ENCODE assay signal across 30 cellular contexts in the genomic region with DNA sequence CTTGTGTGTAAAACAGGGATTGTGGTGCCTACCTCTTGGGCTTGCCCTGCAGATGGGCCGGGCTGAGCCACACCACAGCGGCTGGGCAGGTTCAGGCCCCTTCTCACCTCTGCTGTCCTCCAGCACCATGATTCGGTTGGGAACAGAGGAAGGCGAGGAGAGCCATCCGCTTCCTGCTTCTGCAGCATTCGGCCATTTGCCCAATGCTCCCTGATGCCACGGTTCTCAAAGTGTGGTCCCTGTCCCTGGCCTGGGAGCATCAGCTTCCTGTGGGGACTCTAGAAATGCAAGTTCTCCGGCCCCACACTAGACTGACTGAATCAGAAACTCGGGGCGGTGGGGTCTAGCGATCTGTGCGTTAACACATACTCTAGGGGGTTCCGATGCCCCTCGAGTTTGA.
"Had no signal": no experiment of that assay in that cellular context is flagged by ENCODE, and none has a peak within 500 bp of the region (broad histone marks: within the 10 kb centered on the region; RNA-seq: fewer than 3 reads in every experiment).

No MANE protein-coding gene starts in this region.

- DNase-seq: naive B cell; nephron progenitor cell; occipital lobe; ovary; retina; right lobe of liver; sigmoid colon; stimulated activated CD4-positive, alpha-beta T cell treated with anti-CD3 and anti-CD28 coated beads, Interleukin-12 subunit alpha, Interleukin-12 subunit beta, amount 100 ng/mL, for 4 hours; stimulated activated CD4-positive, alpha-beta T cell treated with anti-CD3 and anti-CD28 coated beads, Interleukin-1b, Interleukin-23, amount 100 ng/mL, for 48 hours; stimulated activated CD4-positive, alpha-beta T cell treated with anti-CD3 and anti-CD28 coated beads, Interleukin-4, amount 100 ng/mL, for 1 hour; stimulated activated CD4-positive, alpha-beta T cell treated with anti-CD3 and anti-CD28 coated beads, Interleukin-4, amount 100 ng/mL, for 4 hours; stimulated activated CD8-positive, alpha-beta memory T cell treated with anti-CD3 and anti-CD28 coated beads, Interleukin-4, amount 100 ng/mL, for 48 hours; stimulated activated naive CD4-positive, alpha-beta T cell; stimulated activated naive CD8-positive, alpha-beta T cell treated with anti-CD3 and anti-CD28 coated beads, Interleukin-15, amount 100 ng/mL, for 72 hours; stimulated activated naive CD8-positive, alpha-beta T cell treated with anti-CD3 and anti-CD28 coated beads, Interleukin-15, Interleukin-2, amounts not matched to agents 100 U/mL and 50 U/mL, for 24 hours; substantia nigra; testis; tibial artery; transverse colon; upper lobe of right lung; uterus had no signal

- H3K9me3 Mint-ChIP-seq: nephron progenitor cell, type B pancreatic cell had no signal

- ATAC-seq: naive thymus-derived CD8-positive, alpha-beta T cell; natural killer cell treated with Interleukin-12 subunit alpha and Interleukin-12 subunit beta and Interleukin-15 and Interleukin-18, amount 100 ng/mL, for 72 hours; stimulated activated memory B cell treated with anti-CD40 and anti-IgM and Interleukin-4, amounts not matched to agents 10 μg/mL and 1 μg/mL and 100 μg/mL, for 72 hours; stimulated activated naive CD8-positive, alpha-beta T cell treated with anti-CD3 and anti-CD28 coated beads, Interleukin-15, amount 100 ng/mL, for 72 hours; stimulated activated naive CD8-positive, alpha-beta T cell treated with anti-CD3 and anti-CD28 coated beads, Interleukin-15, Interleukin-2, amounts not matched to agents 100 U/mL and 50 U/mL, for 24 hours had no signal

- H3K27me3 ChIP-seq: ovary, right atrium auricular region, right lobe of liver, sigmoid colon, suprapubic skin, testis, tibial artery, transverse colon, upper lobe of right lung, uterus had no signal

- H3K4me3 ChIP-seq: ovary, prostate gland, right atrium auricular region, right lobe of liver, sigmoid colon, suprapubic skin, testis, tibial artery, transverse colon, upper lobe of right lung, uterus had no signal

- H3K9me3 ChIP-seq: ovary, prostate gland, right atrium auricular region, right lobe of liver, sigmoid colon, suprapubic skin, testis, tibial artery, transverse colon, upper lobe of right lung, uterus had no signal

- H3K9ac ChIP-seq: parathyroid adenoma had no signal

- H3K27ac Mint-ChIP-seq: naive B cell; naive thymus-derived CD8-positive, alpha-beta T cell; natural killer cell treated with Interleukin-12 subunit alpha and Interleukin-12 subunit beta and Interleukin-15 and Interleukin-18, amount 100 ng/mL, for 72 hours; stimulated activated memory B cell treated with anti-CD40 and anti-IgM and Interleukin-4, amounts not matched to agents 10 μg/mL and 1 μg/mL and 100 μg/mL, for 72 hours; type B pancreatic cell had no signal

- H3K4me3 Mint-ChIP-seq: naive B cell; naive thymus-derived CD8-positive, alpha-beta T cell; natural killer cell treated with Interleukin-12 subunit alpha and Interleukin-12 subunit beta and Interleukin-15 and Interleukin-18, amount 100 ng/mL, for 72 hours; nephron progenitor cell; neural crest cell; stimulated activated memory B cell treated with anti-CD40 and anti-IgM and Interleukin-4, amounts not matched to agents 10 μg/mL and 1 μg/mL and 100 μg/mL, for 72 hours; stimulated activated naive CD8-positive, alpha-beta T cell treated with anti-CD3 and anti-CD28 coated beads, Interleukin-15, amount 100 ng/mL, for 72 hours; type B pancreatic cell had no signal

- H3K4me1 ChIP-seq: parathyroid adenoma, prostate gland, right atrium auricular region, right lobe of liver, sigmoid colon, suprapubic skin, testis, tibial artery, transverse colon, upper lobe of right lung had no signal

- H3K36me3 ChIP-seq: ovary, prostate gland, right atrium auricular region, right lobe of liver, sigmoid colon, suprapubic skin, tibial artery, transverse colon, upper lobe of right lung, uterus had no signal

- H2AFZ ChIP-seq: parathyroid adenoma had no signal

- H3K27me3 Mint-ChIP-seq: naive B cell; naive thymus-derived CD8-positive, alpha-beta T cell; natural killer cell treated with Interleukin-12 subunit alpha and Interleukin-12 subunit beta and Interleukin-15 and Interleukin-18, amount 100 ng/mL, for 72 hours; stimulated activated memory B cell treated with anti-CD40 and anti-IgM and Interleukin-4, amounts not matched to agents 10 μg/mL and 1 μg/mL and 100 μg/mL, for 72 hours; stimulated activated naive CD8-positive, alpha-beta T cell treated with anti-CD3 and anti-CD28 coated beads, Interleukin-15, amount 100 ng/mL, for 72 hours; type B pancreatic cell had no signal

- H3K36me3 Mint-ChIP-seq: naive thymus-derived CD8-positive, alpha-beta T cell; stimulated activated memory B cell treated with anti-CD40 and anti-IgM and Interleukin-4, amounts not matched to agents 10 μg/mL and 1 μg/mL and 100 μg/mL, for 72 hours; type B pancreatic cell had no signal

- H3K27ac ChIP-seq: ovary, parathyroid adenoma, prostate gland, right atrium auricular region, right lobe of liver, sigmoid colon, suprapubic skin, testis, tibial artery, transverse colon, upper lobe of right lung, uterus had no signal
